Comparison of ENCODE assay signal across 8 cellular contexts in the genomic region with DNA sequence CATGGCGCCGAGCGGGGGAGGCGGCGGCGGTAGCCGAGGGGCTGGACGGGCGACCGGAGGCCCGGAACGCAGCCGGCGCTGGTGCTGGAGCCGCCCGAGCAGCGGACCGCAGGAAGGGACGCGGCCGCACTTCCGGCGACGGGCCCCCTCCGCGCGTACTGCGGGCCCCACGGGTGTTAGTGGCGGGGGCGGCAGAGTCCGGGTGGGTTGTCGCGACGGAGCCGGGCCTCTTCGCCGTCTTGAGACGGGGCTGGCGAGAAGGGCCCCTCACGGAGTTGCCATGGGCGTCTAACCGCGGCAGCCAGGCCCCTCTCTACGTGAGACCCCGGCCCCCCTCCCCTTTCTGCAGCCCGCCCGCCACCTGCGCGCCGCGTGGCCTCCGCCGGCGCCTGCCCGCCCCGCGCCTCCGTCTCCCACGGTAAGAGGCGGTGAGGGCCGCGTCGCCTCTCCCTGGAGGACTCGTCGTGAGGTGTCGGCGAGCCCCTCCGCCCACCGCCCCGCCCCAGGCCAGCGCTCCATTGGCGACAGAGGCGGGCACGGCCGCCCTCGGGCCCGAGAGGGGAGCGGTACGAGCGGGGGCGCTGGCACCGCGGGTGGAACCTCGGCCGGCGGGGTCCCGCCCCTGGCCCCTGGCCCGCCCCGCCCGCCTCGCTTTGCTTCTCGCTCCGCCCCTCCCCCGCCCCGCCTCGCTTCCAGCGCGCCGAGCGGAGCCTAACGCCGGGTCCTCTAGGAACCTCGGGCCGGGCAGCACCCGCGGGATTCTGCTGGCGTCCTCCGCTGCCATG. TPM values are rescaled to one million over a fixed set of nuclear protein-coding genes. Genes with fewer than 3 reads are reported as not detected.
DNase-seq lines count a peak whose midpoint lies in the region; ATAC-seq and TF ChIP-seq lines count a peak whose summit lies in the region.

A gene with protein sequence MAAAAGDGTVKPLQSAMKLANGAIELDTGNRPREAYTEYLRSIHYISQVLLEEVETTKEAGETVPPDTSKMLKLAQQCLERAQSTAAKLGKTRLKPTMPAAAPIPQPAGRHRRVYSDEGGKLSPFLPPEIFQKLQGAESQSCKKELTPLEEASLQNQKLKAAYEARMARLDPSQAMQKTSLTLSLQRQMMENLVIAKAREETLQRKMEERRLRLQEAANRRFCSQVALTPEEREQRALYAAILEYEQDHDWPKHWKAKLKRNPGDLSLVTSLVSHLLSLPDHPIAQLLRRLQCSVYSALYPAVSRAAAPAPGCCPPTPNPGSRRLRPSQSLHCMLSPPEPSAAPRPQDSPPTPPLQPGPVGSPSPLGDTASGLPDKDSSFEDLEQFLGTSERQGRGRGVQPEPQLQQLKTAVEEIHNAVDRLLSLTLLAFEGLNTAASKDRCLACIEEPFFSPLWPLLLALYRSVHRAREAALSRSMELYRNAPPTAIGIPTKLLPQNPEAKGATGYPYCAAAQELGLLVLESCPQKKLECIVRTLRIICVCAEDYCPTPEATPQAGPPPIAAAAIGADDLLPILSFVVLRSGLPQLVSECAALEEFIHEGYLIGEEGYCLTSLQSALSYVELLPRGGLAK (minus strand): TSS at position 40 of the 785 bp plus-strand sequence. CDS start 37 bp downstream, at position 3.
A gene with protein sequence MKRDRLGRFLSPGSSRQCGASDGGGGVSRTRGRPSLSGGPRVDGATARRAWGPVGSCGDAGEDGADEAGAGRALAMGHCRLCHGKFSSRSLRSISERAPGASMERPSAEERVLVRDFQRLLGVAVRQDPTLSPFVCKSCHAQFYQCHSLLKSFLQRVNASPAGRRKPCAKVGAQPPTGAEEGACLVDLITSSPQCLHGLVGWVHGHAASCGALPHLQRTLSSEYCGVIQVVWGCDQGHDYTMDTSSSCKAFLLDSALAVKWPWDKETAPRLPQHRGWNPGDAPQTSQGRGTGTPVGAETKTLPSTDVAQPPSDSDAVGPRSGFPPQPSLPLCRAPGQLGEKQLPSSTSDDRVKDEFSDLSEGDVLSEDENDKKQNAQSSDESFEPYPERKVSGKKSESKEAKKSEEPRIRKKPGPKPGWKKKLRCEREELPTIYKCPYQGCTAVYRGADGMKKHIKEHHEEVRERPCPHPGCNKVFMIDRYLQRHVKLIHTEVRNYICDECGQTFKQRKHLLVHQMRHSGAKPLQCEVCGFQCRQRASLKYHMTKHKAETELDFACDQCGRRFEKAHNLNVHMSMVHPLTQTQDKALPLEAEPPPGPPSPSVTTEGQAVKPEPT (plus strand): TSS at position 679 of the 785 bp plus-strand sequence. CDS start 104 bp downstream, at position 783.

- peak; percentile 85 for DNase-seq in Daoy (ENCODE audit: low read depth)
- peak; percentile 80 for DNase-seq in MG63
- peak; percentile 82 for DNase-seq in T follicular helper cell (ENCODE audit: low read depth)
- peak; percentile 94 for DNase-seq in adipocyte (ENCODE audit: low read depth)
- peak; percentile 88 for DNase-seq in heart right ventricle
- DNase-seq in posterior vena cava (ENCODE audit: low spot score), result peak; percentile 95
- DNase-seq in upper lobe of left lung, result peak; percentile 85 to 97

- intact Hi-C loops in heart right ventricle (cut with DNase I) (loop anchor here in 4 of 10 donors (1.0 to 5.0 kb wide), 4 partner anchors 20 to 159 kb away; a partner anchor contains a TSS), posterior vena cava (cut with DNase I) (no loop called here)

- TF ChIP-seq CTCF in heart right ventricle (IDR thresholded peaks at IDR 0.05) (no peak), upper lobe of left lung (IDR thresholded peaks at IDR 0.05) (peak in 1 of 6 experiments; percentile 13)

- H3K4me3 ChIP-seq in MG63, result peak within 1 kb of the TSS; percentile 65
- H3K4me3 ChIP-seq in adipocyte (ENCODE audit: low read length), result peak within 1 kb of the TSS; percentile 95
- peak within 1 kb of the TSS; percentile 62 to 99 (median 90) for H3K4me3 ChIP-seq in heart right ventricle
- H3K4me3 ChIP-seq in upper lobe of left lung, result peak within 1 kb of the TSS; percentile 67 to 99 (median 95)

- H3K9me3 ChIP-seq in MG63 (no peaks in the 10 kb centered on the region), adipocyte (ENCODE audit: control insufficient read depth, low read length) (no peaks in the 10 kb centered on the region), heart right ventricle (no peaks in the 10 kb centered on the region), upper lobe of left lung (no peaks in the 10 kb centered on the region)

- no peak for TF ChIP-seq EP300 in upper lobe of left lung (IDR thresholded peaks at IDR 0.05)

- H3K27ac ChIP-seq in heart right ventricle, result peak within 1 kb of the TSS; percentile 89 to 100 (median 98)
- H3K27ac ChIP-seq in upper lobe of left lung, result peak within 1 kb of the TSS; percentile 91 to 99 (median 98)

- TF ChIP-seq POLR2A in upper lobe of left lung (IDR thresholded peaks at IDR 0.05), result peak in 2 of 4 donors; percentile 56 to 68

- H3K27me3 ChIP-seq in MG63 (no peaks in the 10 kb centered on the region), adipocyte (replicated peaks; ENCODE audit: control insufficient read depth, insufficient read depth, low read length) (no peaks in the 10 kb centered on the region), heart right ventricle (no peaks in the 10 kb centered on the region), upper lobe of left lung (peaks cover 0 to 8% (median 0%) of the 10 kb centered on the region in 4 donors)

- ATAC-seq in GM21825 (IDR thresholded peaks at IDR 0.05; ENCODE audit: unreplicated experiment) (peak; percentile 46), heart right ventricle (peak; percentile 68 to 89 (median 81)), upper lobe of left lung (ENCODE audit: low FRiP score in 2 of 2) (peak; percentile 77 to 89)

- peak within 1 kb of the TSS; percentile 91 for H3K9ac ChIP-seq in adipocyte (ENCODE audit: low read length)

- H3K36me3 ChIP-seq in MG63 (peaks cover 18% of the 10 kb centered on the region), adipocyte (ENCODE audit: control insufficient read depth, insufficient read depth, low read length, severe bottlenecking) (peaks cover 21% of the 10 kb centered on the region), heart right ventricle (peaks cover 0 to 40% (median 12%) of the 10 kb centered on the region in 9 donors), upper lobe of left lung (peaks cover 6 to 34% (median 26%) of the 10 kb centered on the region in 4 donors)

- 0% methylated on average over 92 to 109 of the region's 109 CpGs for WGBS in heart right ventricle, 2 donors
- 0% methylated on average over 3 of the region's 109 CpGs; no CpG with 5 or more reads in 1 of the 2 donors for WGBS in upper lobe of left lung, 2 donors

- H3K4me1 ChIP-seq in adipocyte (ENCODE audit: control insufficient read depth, insufficient read depth, low read length) (peaks cover 35% of the 10 kb centered on the region), heart right ventricle (peaks cover 26 to 61% (median 39%) of the 10 kb centered on the region in 9 donors), upper lobe of left lung (peaks cover 36 to 55% (median 42%) of the 10 kb centered on the region in 4 donors)

RNA-seq across cellular contexts. Expression of the first gene that starts in this region (rescaled TPM):
- 3.3 and 4.7 TPM in 2 replicates for total RNA-seq in Daoy (2014; rRNA removed; shearing (Covaris generic))
- 6.4 and 7.2 TPM in 2 replicates for total RNA-seq in MG63 (2014; rRNA removed; shearing (Covaris generic); ENCODE audit: low replicate concordance)
- 10 to 100 TPM in 9 of 10 donors, 1 to 10 TPM in 1; 9.3 to 15.6 (median 11.8) TPM for total RNA-seq in heart right ventricle
- 10 to 100 TPM in 1 of 2 donors, 1 to 10 TPM in 1; 7.0 to 41.0 TPM for polyA plus RNA-seq in heart right ventricle
- total RNA-seq in posterior vena cava, result 10 to 100 TPM in 1 of 2 donors, 1 to 10 TPM in 1; 8.4 to 11.8 TPM
- 10 to 100 TPM in 5 of 6 donors, 1 to 10 TPM in 1; 7.4 to 45.1 (median 20.2) TPM for total RNA-seq in upper lobe of left lung

RNA-seq across cellular contexts. Expression of the second gene that starts in this region (rescaled TPM):
- total RNA-seq in Daoy (2014; rRNA removed; shearing (Covaris generic)), result 7.2 and 10.3 TPM in 2 replicates
- total RNA-seq in MG63 (2014; rRNA removed; shearing (Covaris generic); ENCODE audit: low replicate concordance), result 4.5 and 4.9 TPM in 2 replicates
- total RNA-seq in heart right ventricle (10 to 100 TPM in 9 of 10 donors, 1 to 10 TPM in 1; 8.2 to 16.0 (median 12.8) TPM), posterior vena cava (10 to 100 TPM; 16.4 to 17.4 TPM), upper lobe of left lung (100 to 1,000 TPM in 1 of 6 donors, 10 to 100 TPM in 5; 28.6 to 172 (median 39.0) TPM)
- 10 to 100 TPM; 12.2 to 29.3 TPM for polyA plus RNA-seq in heart right ventricle

Comparison
In these comparisons a context has a peak if more than half of its experiments do, and no peak if none do; other contexts are left out.
1. Peak in every context shown above with its lines: DNase-seq, ATAC-seq, H3K4me3 ChIP-seq and H3K27ac ChIP-seq.